Comparison of ENCODE assay signal across 1 cellular context in the genomic region with DNA sequence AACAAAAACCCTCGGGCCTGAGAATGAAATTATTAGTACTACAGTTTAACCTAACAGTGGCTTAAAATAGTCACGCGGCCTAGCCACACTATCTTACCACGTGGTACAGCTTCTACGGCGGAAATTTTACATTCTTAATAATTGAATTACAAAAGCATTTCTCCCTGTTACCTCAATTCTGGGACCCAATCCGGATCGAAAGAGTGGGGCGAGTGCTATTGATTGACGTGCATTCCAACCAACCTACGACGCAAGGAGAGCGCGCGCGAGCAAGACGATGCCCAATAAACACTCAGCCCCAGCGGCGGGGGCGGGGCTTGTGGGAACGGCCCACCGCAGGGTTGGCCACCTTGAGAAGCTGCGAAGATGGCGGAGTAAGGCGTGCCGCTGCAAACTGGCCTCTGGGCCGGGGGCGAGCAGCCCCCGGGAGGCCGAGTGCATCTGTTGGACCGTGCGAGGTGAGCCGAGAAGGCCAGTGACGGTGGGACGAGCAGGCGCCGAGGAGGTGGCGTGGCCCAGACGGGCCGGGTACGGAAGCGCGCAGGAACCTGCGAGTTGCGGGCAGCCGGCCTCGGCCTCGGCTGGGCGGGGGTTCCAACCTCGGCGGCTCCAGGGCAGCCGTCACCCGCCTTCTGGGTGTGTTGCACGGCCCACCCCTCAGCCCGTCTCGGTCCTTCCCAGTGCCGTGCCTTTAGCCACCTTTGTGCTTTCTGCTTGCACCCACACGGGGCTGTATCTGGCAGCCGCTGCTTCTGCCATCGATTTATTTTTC.
TF ChIP-seq lines count a peak whose summit lies in the region.

No MANE protein-coding gene starts in this region.

TF ChIP-seq in K562, 482 proteins besides CTCF, POLR2A, EP300 and RAD21 (continued from another document and continues in another):
- TF ChIP-seq, protein P1, sequence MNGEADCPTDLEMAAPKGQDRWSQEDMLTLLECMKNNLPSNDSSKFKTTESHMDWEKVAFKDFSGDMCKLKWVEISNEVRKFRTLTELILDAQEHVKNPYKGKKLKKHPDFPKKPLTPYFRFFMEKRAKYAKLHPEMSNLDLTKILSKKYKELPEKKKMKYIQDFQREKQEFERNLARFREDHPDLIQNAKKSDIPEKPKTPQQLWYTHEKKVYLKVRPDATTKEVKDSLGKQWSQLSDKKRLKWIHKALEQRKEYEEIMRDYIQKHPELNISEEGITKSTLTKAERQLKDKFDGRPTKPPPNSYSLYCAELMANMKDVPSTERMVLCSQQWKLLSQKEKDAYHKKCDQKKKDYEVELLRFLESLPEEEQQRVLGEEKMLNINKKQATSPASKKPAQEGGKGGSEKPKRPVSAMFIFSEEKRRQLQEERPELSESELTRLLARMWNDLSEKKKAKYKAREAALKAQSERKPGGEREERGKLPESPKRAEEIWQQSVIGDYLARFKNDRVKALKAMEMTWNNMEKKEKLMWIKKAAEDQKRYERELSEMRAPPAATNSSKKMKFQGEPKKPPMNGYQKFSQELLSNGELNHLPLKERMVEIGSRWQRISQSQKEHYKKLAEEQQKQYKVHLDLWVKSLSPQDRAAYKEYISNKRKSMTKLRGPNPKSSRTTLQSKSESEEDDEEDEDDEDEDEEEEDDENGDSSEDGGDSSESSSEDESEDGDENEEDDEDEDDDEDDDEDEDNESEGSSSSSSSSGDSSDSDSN (IDR thresholded peaks at IDR 0.05; ENCODE audit: borderline replicate concordance in 1 of 2, low read depth in 2 of 2, low read length in 2 of 2), result peak in 1 of 2 experiments; percentile 86; a peak in 2 of 4 replicates
- peak; percentile 95 for TF ChIP-seq POLR2B (IDR thresholded peaks at IDR 0.05; ENCODE audit: low read depth, partially characterized antibody)
- no peak for TF ChIP-seq COPS2 (conservative IDR thresholded peaks at IDR 0.05)
- TF ChIP-seq, protein P2, sequence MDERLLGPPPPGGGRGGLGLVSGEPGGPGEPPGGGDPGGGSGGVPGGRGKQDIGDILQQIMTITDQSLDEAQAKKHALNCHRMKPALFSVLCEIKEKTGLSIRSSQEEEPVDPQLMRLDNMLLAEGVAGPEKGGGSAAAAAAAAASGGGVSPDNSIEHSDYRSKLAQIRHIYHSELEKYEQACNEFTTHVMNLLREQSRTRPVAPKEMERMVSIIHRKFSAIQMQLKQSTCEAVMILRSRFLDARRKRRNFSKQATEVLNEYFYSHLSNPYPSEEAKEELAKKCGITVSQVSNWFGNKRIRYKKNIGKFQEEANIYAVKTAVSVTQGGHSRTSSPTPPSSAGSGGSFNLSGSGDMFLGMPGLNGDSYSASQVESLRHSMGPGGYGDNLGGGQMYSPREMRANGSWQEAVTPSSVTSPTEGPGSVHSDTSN (CRISPR knock-in tag; IDR thresholded peaks at IDR 0.05; ENCODE audit: low read depth), result peak; percentile 99
- TF ChIP-seq, protein P2 (tag; conservative IDR thresholded peaks at IDR 0.05; ENCODE audit: low read depth), result peak; percentile 100
- no peak for TF ChIP-seq ELF4 (CRISPR knock-in tag; IDR thresholded peaks at IDR 0.05)
- TF ChIP-seq ZC3H8 (IDR thresholded peaks at IDR 0.05), result no peak
- TF ChIP-seq RBM14 (IDR thresholded peaks at IDR 0.05; ENCODE audit: borderline replicate concordance, insufficient read depth, low read depth, low read length), result 0 out of 2 replicates have a peak, but pooled peaks have one; percentile 83
- 0 out of 2 replicates have a peak, but pooled peaks have one; percentile 12 for TF ChIP-seq ZNF263 (CRISPR knock-in tag; IDR thresholded peaks at IDR 0.05; ENCODE audit: borderline replicate concordance)
- peak; percentile 16; the same call in 1 of the 2 replicates for TF ChIP-seq DMBX1 (CRISPR knock-in tag; IDR thresholded peaks at IDR 0.05; ENCODE audit: borderline replicate concordance)
- TF ChIP-seq, protein P3, sequence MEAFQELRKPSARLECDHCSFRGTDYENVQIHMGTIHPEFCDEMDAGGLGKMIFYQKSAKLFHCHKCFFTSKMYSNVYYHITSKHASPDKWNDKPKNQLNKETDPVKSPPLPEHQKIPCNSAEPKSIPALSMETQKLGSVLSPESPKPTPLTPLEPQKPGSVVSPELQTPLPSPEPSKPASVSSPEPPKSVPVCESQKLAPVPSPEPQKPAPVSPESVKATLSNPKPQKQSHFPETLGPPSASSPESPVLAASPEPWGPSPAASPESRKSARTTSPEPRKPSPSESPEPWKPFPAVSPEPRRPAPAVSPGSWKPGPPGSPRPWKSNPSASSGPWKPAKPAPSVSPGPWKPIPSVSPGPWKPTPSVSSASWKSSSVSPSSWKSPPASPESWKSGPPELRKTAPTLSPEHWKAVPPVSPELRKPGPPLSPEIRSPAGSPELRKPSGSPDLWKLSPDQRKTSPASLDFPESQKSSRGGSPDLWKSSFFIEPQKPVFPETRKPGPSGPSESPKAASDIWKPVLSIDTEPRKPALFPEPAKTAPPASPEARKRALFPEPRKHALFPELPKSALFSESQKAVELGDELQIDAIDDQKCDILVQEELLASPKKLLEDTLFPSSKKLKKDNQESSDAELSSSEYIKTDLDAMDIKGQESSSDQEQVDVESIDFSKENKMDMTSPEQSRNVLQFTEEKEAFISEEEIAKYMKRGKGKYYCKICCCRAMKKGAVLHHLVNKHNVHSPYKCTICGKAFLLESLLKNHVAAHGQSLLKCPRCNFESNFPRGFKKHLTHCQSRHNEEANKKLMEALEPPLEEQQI (IDR thresholded peaks at IDR 0.05), result no peak
- TF ChIP-seq, protein P4, sequence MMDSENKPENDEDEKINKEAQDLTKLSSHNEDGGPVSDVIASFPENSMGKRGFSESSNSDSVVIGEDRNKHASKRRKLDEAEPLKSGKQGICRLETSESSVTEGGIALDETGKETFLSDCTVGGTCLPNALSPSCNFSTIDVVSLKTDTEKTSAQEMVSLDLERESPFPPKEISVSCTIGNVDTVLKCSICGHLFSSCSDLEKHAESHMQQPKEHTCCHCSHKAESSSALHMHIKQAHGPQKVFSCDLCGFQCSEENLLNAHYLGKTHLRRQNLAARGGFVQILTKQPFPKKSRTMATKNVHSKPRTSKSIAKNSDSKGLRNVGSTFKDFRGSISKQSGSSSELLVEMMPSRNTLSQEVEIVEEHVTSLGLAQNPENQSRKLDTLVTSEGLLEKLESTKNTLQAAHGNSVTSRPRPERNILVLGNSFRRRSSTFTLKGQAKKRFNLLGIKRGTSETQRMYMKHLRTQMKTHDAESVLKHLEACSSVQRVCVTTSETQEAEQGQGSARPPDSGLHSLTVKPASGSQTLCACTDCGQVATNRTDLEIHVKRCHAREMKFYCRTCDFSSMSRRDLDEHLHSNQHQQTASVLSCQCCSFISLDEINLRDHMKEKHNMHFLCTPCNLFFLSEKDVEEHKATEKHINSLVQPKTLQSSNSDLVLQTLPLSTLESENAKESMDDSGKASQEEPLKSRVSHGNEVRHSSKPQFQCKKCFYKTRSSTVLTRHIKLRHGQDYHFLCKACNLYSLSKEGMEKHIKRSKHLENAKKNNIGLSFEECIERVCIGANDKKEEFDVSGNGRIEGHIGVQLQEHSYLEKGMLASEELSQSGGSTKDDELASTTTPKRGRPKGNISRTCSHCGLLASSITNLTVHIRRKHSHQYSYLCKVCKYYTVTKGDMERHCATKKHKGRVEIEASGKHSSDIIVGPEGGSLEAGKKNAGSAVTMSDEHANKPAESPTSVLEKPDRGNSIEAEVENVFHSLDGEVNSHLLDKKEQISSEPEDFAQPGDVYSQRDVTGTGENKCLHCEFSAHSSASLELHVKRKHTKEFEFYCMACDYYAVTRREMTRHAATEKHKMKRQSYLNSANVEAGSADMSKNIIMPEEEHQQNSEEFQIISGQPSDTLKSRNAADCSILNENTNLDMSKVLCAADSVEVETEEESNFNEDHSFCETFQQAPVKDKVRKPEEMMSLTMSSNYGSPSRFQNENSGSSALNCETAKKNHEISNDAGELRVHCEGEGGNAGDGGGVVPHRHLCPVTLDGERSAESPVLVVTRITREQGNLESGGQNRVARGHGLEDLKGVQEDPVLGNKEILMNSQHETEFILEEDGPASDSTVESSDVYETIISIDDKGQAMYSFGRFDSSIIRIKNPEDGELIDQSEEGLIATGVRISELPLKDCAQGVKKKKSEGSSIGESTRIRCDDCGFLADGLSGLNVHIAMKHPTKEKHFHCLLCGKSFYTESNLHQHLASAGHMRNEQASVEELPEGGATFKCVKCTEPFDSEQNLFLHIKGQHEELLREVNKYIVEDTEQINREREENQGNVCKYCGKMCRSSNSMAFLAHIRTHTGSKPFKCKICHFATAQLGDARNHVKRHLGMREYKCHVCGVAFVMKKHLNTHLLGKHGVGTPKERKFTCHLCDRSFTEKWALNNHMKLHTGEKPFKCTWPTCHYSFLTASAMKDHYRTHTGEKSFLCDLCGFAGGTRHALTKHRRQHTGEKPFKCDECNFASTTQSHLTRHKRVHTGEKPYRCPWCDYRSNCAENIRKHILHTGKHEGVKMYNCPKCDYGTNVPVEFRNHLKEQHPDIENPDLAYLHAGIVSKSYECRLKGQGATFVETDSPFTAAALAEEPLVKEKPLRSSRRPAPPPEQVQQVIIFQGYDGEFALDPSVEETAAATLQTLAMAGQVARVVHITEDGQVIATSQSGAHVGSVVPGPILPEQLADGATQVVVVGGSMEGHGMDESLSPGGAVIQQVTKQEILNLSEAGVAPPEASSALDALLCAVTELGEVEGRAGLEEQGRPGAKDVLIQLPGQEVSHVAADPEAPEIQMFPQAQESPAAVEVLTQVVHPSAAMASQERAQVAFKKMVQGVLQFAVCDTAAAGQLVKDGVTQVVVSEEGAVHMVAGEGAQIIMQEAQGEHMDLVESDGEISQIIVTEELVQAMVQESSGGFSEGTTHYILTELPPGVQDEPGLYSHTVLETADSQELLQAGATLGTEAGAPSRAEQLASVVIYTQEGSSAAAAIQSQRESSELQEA (IDR thresholded peaks at IDR 0.05; ENCODE audit: low read depth), result peak; percentile 68; the same call in 1 of the 2 replicates
- TF ChIP-seq SRSF1 (IDR thresholded peaks at IDR 0.05; ENCODE audit: low read depth, low read length), result 0 out of 2 replicates have a peak, but pooled peaks have one; percentile 45
- TF ChIP-seq CBX1 (IDR thresholded peaks at IDR 0.05; ENCODE audit: low read depth), result peak; percentile 56; the same call in 1 of the 2 replicates
- peak; percentile 96 for TF ChIP-seq RBBP5 (IDR thresholded peaks at IDR 0.05; ENCODE audit: borderline replicate concordance, insufficient read depth, low read length, poor library complexity, severe bottlenecking)
- TF ChIP-seq, protein P5, sequence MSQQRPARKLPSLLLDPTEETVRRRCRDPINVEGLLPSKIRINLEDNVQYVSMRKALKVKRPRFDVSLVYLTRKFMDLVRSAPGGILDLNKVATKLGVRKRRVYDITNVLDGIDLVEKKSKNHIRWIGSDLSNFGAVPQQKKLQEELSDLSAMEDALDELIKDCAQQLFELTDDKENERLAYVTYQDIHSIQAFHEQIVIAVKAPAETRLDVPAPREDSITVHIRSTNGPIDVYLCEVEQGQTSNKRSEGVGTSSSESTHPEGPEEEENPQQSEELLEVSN (IDR thresholded peaks at IDR 0.05; ENCODE audit: borderline replicate concordance in 1 of 2, extremely low read depth in 1 of 2, insufficient read depth in 1 of 2, insufficient read length in 1 of 2, low read depth in 1 of 2, low read length in 1 of 2, poor library complexity in 1 of 2, severe bottlenecking in 1 of 2), result peak in 1 of 2 experiments; percentile 46
- TF ChIP-seq ATF1 (CRISPR knock-in tag; IDR thresholded peaks at IDR 0.05), result no peak
- peak; percentile 97 for TF ChIP-seq ATF1 (tag; IDR thresholded peaks at IDR 0.05)
- TF ChIP-seq CBX8 (IDR thresholded peaks at IDR 0.05; ENCODE audit: borderline replicate concordance, extremely low read depth, low read depth, low read length, poor library complexity, severe bottlenecking), result no peak
- TF ChIP-seq CCNT2 (IDR thresholded peaks at IDR 0.05; ENCODE audit: borderline replicate concordance, extremely low read depth, insufficient read length, low read depth, low read length), result peak; percentile 62
- TF ChIP-seq HLTF (IDR thresholded peaks at IDR 0.05), result peak; percentile 76; the same call in 1 of the 2 replicates
- TF ChIP-seq FOXJ2 (tag; IDR thresholded peaks at IDR 0.05), result peak; percentile 84; the same call in 1 of the 2 replicates
- TF ChIP-seq ZNF431 (CRISPR knock-in tag; IDR thresholded peaks at IDR 0.05), result peak; percentile 23; the same call in 1 of the 2 replicates
- TF ChIP-seq, protein P6, sequence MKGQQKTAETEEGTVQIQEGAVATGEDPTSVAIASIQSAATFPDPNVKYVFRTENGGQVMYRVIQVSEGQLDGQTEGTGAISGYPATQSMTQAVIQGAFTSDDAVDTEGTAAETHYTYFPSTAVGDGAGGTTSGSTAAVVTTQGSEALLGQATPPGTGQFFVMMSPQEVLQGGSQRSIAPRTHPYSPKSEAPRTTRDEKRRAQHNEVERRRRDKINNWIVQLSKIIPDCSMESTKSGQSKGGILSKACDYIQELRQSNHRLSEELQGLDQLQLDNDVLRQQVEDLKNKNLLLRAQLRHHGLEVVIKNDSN (CRISPR knock-in tag; IDR thresholded peaks at IDR 0.05), result peak; percentile 82
- TF ChIP-seq, protein P7, sequence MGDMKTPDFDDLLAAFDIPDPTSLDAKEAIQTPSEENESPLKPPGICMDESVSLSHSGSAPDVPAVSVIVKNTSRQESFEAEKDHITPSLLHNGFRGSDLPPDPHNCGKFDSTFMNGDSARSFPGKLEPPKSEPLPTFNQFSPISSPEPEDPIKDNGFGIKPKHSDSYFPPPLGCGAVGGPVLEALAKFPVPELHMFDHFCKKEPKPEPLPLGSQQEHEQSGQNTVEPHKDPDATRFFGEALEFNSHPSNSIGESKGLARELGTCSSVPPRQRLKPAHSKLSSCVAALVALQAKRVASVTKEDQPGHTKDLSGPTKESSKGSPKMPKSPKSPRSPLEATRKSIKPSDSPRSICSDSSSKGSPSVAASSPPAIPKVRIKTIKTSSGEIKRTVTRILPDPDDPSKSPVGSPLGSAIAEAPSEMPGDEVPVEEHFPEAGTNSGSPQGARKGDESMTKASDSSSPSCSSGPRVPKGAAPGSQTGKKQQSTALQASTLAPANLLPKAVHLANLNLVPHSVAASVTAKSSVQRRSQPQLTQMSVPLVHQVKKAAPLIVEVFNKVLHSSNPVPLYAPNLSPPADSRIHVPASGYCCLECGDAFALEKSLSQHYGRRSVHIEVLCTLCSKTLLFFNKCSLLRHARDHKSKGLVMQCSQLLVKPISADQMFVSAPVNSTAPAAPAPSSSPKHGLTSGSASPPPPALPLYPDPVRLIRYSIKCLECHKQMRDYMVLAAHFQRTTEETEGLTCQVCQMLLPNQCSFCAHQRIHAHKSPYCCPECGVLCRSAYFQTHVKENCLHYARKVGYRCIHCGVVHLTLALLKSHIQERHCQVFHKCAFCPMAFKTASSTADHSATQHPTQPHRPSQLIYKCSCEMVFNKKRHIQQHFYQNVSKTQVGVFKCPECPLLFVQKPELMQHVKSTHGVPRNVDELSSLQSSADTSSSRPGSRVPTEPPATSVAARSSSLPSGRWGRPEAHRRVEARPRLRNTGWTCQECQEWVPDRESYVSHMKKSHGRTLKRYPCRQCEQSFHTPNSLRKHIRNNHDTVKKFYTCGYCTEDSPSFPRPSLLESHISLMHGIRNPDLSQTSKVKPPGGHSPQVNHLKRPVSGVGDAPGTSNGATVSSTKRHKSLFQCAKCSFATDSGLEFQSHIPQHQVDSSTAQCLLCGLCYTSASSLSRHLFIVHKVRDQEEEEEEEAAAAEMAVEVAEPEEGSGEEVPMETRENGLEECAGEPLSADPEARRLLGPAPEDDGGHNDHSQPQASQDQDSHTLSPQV (IDR thresholded peaks at IDR 0.05), result peak; percentile 95; the same call in 1 of the 2 replicates
- peak; percentile 89; the same call in 1 of the 2 replicates for TF ChIP-seq POLR2AphosphoS5 (IDR thresholded peaks at IDR 0.05; ENCODE audit: control insufficient read depth, insufficient read depth, low read depth, low read length)
